ENCODE assay signal across 24 cellular contexts in the genomic region with DNA sequence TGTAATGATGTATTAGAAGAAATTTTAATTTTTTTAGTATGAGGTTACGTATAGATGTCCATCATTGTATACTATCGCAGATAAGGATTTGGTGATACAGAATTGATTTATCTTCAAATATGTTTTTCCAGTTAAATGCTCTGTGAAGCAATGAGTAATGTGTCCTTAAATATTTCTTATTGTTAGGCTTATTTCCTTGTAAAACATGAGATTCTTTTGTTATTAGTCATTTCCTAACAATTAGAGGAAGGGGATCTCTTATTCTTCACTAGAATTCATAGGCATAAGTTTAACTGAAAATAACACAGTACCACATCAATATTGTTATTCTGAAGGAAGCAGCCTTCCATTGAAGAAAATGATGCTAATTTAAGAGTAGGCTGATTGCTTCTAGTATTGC. TPM values are rescaled to one million over a fixed set of nuclear protein-coding genes. Genes with fewer than 3 reads are reported as not detected.
"Had no signal": no experiment of that assay in that cellular context is flagged by ENCODE, and none has a peak within 500 bp of the region (broad histone marks: within the 10 kb centered on the region; RNA-seq: fewer than 3 reads in every experiment).

No MANE protein-coding gene starts in this region.

- H3K27me3 ChIP-seq: esophagus muscularis mucosa, gastrocnemius medialis, heart right ventricle, sigmoid colon, suprapubic skin, thyroid gland had no signal

- H3K4me1 ChIP-seq: esophagus muscularis mucosa, gastrocnemius medialis, heart right ventricle, psoas muscle, sigmoid colon, suprapubic skin, thyroid gland had no signal

- FAIRE-seq: endometrium, urothelium cell line had no signal

- ATAC-seq: gastrocnemius medialis; heart right ventricle; left lobe of liver; naive thymus-derived CD4-positive, alpha-beta T cell; psoas muscle had no signal

- H3K27ac ChIP-seq: epithelial cell of prostate, esophagus muscularis mucosa, gastrocnemius medialis, heart right ventricle, psoas muscle, sigmoid colon, skin epidermis, suprapubic skin, thyroid gland had no signal

- DNase-seq: cortex of kidney; effector memory CD4-positive, alpha-beta T cell; gastrocnemius medialis; heart right ventricle; hypothalamus; islet precursor cell; mammary epithelial cell; naive thymus-derived CD4-positive, alpha-beta T cell; nephron progenitor cell; psoas muscle; sigmoid colon; stimulated activated CD4-positive, alpha-beta T cell treated with anti-CD3 and anti-CD28 coated beads, Interleukin-12 subunit alpha, Interleukin-12 subunit beta, amount 100 ng/mL, for 4 hours; stimulated activated naive CD4-positive, alpha-beta T cell treated with Interleukin-2 at 50 U/mL for 16 hours; thyroid gland had no signal

- H3K4me3 ChIP-seq: esophagus muscularis mucosa, gastrocnemius medialis, heart right ventricle, psoas muscle, sigmoid colon, skin epidermis, suprapubic skin, thyroid gland had no signal

- H3K9me3 ChIP-seq: esophagus muscularis mucosa, gastrocnemius medialis, heart right ventricle, psoas muscle, sigmoid colon, suprapubic skin, thyroid gland had no signal

- H3K36me3 ChIP-seq: gastrocnemius medialis, suprapubic skin, thyroid gland had no signal

RNA-seq across cellular contexts. Expression of a gene that starts 15.5 kb away (rescaled TPM):
- total RNA-seq: fibroblast of villous mesenchyme; gastrocnemius medialis; heart right ventricle; left lobe of liver; mesenteric fat pad; mononuclear cell; naive thymus-derived CD4-positive, alpha-beta T cell; psoas muscle; thyroid gland had no signal
- polyA plus RNA-seq: heart right ventricle; naive thymus-derived CD4-positive, alpha-beta T cell; psoas muscle; sigmoid colon had no signal
